In genomic region chr1:168842916-168843315, GRCh38 we compare ENCODE assay signal across 1 cellular context.
TF ChIP-seq lines count a peak whose summit lies in the region.

No MANE protein-coding gene starts in this region.

TF ChIP-seq in H1, 55 proteins besides CTCF, POLR2A, EP300 and RAD21:
- TF ChIP-seq CHD7 (IDR thresholded peaks at IDR 0.05; ENCODE audit: insufficient replicate concordance, low read length) = no peak
- no peak for TF ChIP-seq MAX (IDR thresholded peaks at IDR 0.05)
- no peak for TF ChIP-seq SP1 (IDR thresholded peaks at IDR 0.05; ENCODE audit: low read depth, low read length)
- no peak for TF ChIP-seq CTBP2 (IDR thresholded peaks at IDR 0.05; ENCODE audit: borderline replicate concordance, insufficient read depth, insufficient read length, low read length)
- no peak for TF ChIP-seq CEBPB (IDR thresholded peaks at IDR 0.05; ENCODE audit: low read depth, low read length)
- no peak for TF ChIP-seq HDAC6 (IDR thresholded peaks at IDR 0.05; ENCODE audit: low read depth, low read length)
- TF ChIP-seq SUZ12 (IDR thresholded peaks at IDR 0.05; ENCODE audit: low read length) = no peak
- TF ChIP-seq BRCA1 (IDR thresholded peaks at IDR 0.05; ENCODE audit: low read depth, low read length) = no peak
